8 cellular contexts compared by ENCODE assay signal in the genomic region with DNA sequence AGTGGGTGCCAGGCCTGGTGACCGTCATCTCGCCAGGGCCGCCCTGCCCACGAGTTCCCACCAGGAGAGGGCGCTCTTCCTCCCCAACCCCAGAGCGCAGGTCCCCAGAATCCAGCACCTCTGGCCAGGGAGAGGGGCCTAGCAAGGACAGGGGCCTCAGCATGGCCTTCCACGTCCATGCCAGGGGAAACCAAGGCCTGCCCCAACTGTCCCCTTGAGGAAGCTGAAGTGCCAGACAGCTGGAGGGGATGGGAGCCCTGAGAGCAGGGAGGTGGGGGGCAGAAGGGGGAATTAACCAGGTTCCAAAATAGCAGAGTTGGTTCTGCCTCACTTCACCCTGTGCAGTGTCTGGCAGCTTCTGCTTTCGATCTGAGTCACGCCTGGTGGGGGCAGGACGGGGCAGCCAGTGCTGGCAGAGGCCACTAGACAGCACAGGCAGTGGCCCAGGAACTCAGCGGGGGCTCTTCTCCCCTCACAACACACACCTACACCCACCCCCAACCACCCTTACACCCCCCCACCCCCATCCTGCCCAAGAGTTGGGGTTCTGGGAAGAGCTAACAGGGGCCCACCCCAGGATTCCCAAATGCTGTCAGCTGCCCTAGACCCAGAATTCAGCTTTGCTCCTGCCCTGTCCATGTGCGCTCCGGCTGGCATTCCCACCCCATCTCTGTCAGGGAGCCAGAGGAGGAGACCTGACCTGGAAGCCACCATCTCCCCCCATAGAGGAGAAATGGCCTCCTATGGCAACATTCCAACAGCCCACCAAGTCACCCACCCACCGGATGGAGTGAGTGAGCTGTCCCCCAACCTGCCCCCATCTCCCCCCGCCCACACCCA. TPM values are rescaled to one million over a fixed set of nuclear protein-coding genes. Genes with fewer than 3 reads are reported as not detected.
DNase-seq lines count a peak whose midpoint lies in the region; TF ChIP-seq lines count a peak whose summit lies in the region.

No MANE protein-coding gene starts in this region.

- H2BK12ac ChIP-seq in mesenchymal stem cell (ENCODE audit: low read length in 2 of 2) = peak overlapping the region in 1 of 2 experiments; percentile 43

- H3K27ac ChIP-seq in mesenchymal stem cell (ENCODE audit: low read length, poor library complexity, severe bottlenecking) = peak overlapping the region; percentile 93

- H3K9me3 Mint-ChIP-seq in HFFc6 = no peaks in the 10 kb centered on the region
- H3K9me3 Mint-ChIP-seq in activated CD4-positive, alpha-beta T cell treated with anti-CD3 and anti-CD28 coated beads, Interleukin-2, amount 10 ng/mL, durations not matched to agents 7 days and 5 days = no peaks in the 10 kb centered on the region

- H2BK5ac ChIP-seq in mesenchymal stem cell (ENCODE audit: low read depth, low read length, poor library complexity, severe bottlenecking) = peak overlapping the region; percentile 33

- peaks cover 22% of the 10 kb centered on the region for H3K4me1 Mint-ChIP-seq in HFFc6 (ENCODE audit: low read depth)
- peaks cover 36% of the 10 kb centered on the region for H3K4me1 Mint-ChIP-seq in activated CD4-positive, alpha-beta T cell treated with anti-CD3 and anti-CD28 coated beads, Interleukin-2, amount 10 ng/mL, durations not matched to agents 7 days and 5 days

- peaks cover 2% of the 10 kb centered on the region for H3K27me3 Mint-ChIP-seq in HFFc6 (ENCODE audit: insufficient read depth)
- H3K27me3 Mint-ChIP-seq in activated CD4-positive, alpha-beta T cell treated with anti-CD3 and anti-CD28 coated beads, Interleukin-2, amount 10 ng/mL, durations not matched to agents 7 days and 5 days = peaks cover 2% of the 10 kb centered on the region

- peak overlapping the region; percentile 66 for H4K8ac ChIP-seq in mesenchymal stem cell (ENCODE audit: low read length)

- H3K4me3 ChIP-seq in mesenchymal stem cell (ENCODE audit: insufficient read depth in 1 of 2, low read depth in 1 of 2, low read length in 2 of 2) = peak overlapping the region in 1 of 2 experiments; percentile 29

- H3K9me3 ChIP-seq in mesenchymal stem cell (ENCODE audit: control insufficient read depth, low read length) = no peaks in the 10 kb centered on the region

- peak overlapping the region; percentile 91 for H2AK5ac ChIP-seq in mesenchymal stem cell (ENCODE audit: low read length, severe bottlenecking)

- CTCF ChIA-PET in activated CD4-positive, alpha-beta T cell treated with anti-CD3 and anti-CD28 coated beads, Interleukin-2, amount 10 ng/mL, durations not matched to agents 7 days and 5 days (lab: Charles Lee) = interaction anchor here (0.6 to 3.9 kb wide), 17 partner anchors 8 to 586 kb away, joined by 3 to 17 read pairs (median 3); a partner anchor contains a TSS

- no peak overlapping the region for H4K91ac ChIP-seq in mesenchymal stem cell (ENCODE audit: low read length)

- peaks cover 52% of the 10 kb centered on the region for H3K79me1 ChIP-seq in mesenchymal stem cell (replicated peaks; ENCODE audit: low read length, poor library complexity, severe bottlenecking)

- no peak overlapping the region for H2BK120ac ChIP-seq in mesenchymal stem cell (ENCODE audit: low read depth, low read length)

- peak overlapping the region; percentile 42; the same call in 1 of the 2 replicates for H3K4me3 Mint-ChIP-seq in HFFc6
- no peak overlapping the region for H3K4me3 Mint-ChIP-seq in activated CD4-positive, alpha-beta T cell treated with anti-CD3 and anti-CD28 coated beads, Interleukin-2, amount 10 ng/mL, durations not matched to agents 7 days and 5 days

- H3K23ac ChIP-seq in mesenchymal stem cell (ENCODE audit: low read length in 2 of 2) = no peak overlapping the region

- H2AFZ ChIP-seq in mesenchymal stem cell (ENCODE audit: low read depth, low read length) = no peak overlapping the region

- peaks cover 6% of the 10 kb centered on the region; the same call in 1 of the 2 replicates for H3K36me3 Mint-ChIP-seq in HFFc6 (ENCODE audit: low read depth)
- peaks cover 4% of the 10 kb centered on the region for H3K36me3 Mint-ChIP-seq in activated CD4-positive, alpha-beta T cell treated with anti-CD3 and anti-CD28 coated beads, Interleukin-2, amount 10 ng/mL, durations not matched to agents 7 days and 5 days (ENCODE audit: low read depth)

- peak; percentile 36 for DNase-seq in NCI-H510A treated with DMSO at 0.1 percent for 48 hours (lab: John Stamatoyannopoulos, UW)
- no peak for DNase-seq in NCI-H510A (lab: John Stamatoyannopoulos, UW)
- peak; percentile 70 for DNase-seq in HFFc6
- peak; percentile 96 for DNase-seq in NAMALWA (ENCODE audit: low spot score)
- peak; percentile 67 for DNase-seq in activated CD4-positive, alpha-beta T cell treated with anti-CD3 and anti-CD28 coated beads, Interleukin-2, amount 10 ng/mL, durations not matched to agents 7 days and 5 days
- peak; percentile 85 for DNase-seq in ecto neural progenitor cell (ENCODE audit: low spot score)
- DNase-seq in mesenchymal stem cell = peak; percentile 61
- DNase-seq in stimulated activated CD8-positive, alpha-beta memory T cell treated with anti-CD3 and anti-CD28 coated beads, Interleukin-7, amount 100 ng/mL, for 24 hours (ENCODE audit: low read depth) = peak; percentile 47

- peak overlapping the region in 1 of 2 experiments; percentile 63 for H3K14ac ChIP-seq in mesenchymal stem cell (ENCODE audit: low read length in 2 of 2)

- TF ChIP-seq CTCF in HFFc6 (IDR thresholded peaks at IDR 0.05) = peak; percentile 90

- H3K18ac ChIP-seq in mesenchymal stem cell (ENCODE audit: low read depth in 1 of 2, low read length in 2 of 2) = peak overlapping the region in 1 of 2 experiments; percentile 81

- peak overlapping the region; percentile 87 for H3K27ac Mint-ChIP-seq in HFFc6
- peak overlapping the region; percentile 89 for H3K27ac Mint-ChIP-seq in activated CD4-positive, alpha-beta T cell treated with anti-CD3 and anti-CD28 coated beads, Interleukin-2, amount 10 ng/mL, durations not matched to agents 7 days and 5 days

- peak overlapping the region in 1 of 2 experiments; percentile 53 for H3K4ac ChIP-seq in mesenchymal stem cell (ENCODE audit: low read depth in 1 of 2, low read length in 2 of 2)

- no peak overlapping the region for H2BK15ac ChIP-seq in mesenchymal stem cell (ENCODE audit: low read depth, poor library complexity, severe bottlenecking)

- no peaks in the 10 kb centered on the region for H3K27me3 ChIP-seq in mesenchymal stem cell (ENCODE audit: control insufficient read depth in 1 of 2, insufficient read depth in 1 of 2, low read length in 2 of 2)

- POLR2A ChIA-PET in activated CD4-positive, alpha-beta T cell treated with anti-CD3 and anti-CD28 coated beads, Interleukin-2, amount 10 ng/mL, durations not matched to agents 7 days and 5 days (lab: Charles Lee) = no interaction called here

- H3K4me2 ChIP-seq in mesenchymal stem cell (ENCODE audit: low read length, poor library complexity, severe bottlenecking) = peak overlapping the region; percentile 51

- H3K9ac ChIP-seq in mesenchymal stem cell (ENCODE audit: low read length) = peak overlapping the region; percentile 52

- H3K36me3 ChIP-seq in mesenchymal stem cell (ENCODE audit: control insufficient read depth in 1 of 2, insufficient read depth in 2 of 2, low read depth in 1 of 2, low read length in 2 of 2) = peaks cover 0 to 21% of the 10 kb centered on the region in 2 experiments

- 61% methylated on average over 15 of the region's 15 CpGs for WGBS in mesenchymal stem cell

- H3K4me1 ChIP-seq in mesenchymal stem cell (ENCODE audit: control insufficient read depth, insufficient read depth, low read depth, low read length) = peaks cover 62% of the 10 kb centered on the region

RNA-seq across cellular contexts. Expression of a gene that starts 29.2 kb away (rescaled TPM):
- 10 to 100 TPM in 4 of 6 experiments, 1 to 10 TPM in 2; 8.7 to 14.2 (median 11.0) TPM for total RNA-seq in HFFc6 (2021; fragmentation: NEBNext Ultra II Directional; extraction: Animal tissue kit (Norgen Biotek cat#: 25700))
- total RNA-seq in activated CD4-positive, alpha-beta T cell treated with anti-CD3 and anti-CD28 coated beads, Interleukin-2, amount 10 ng/mL, durations not matched to agents 7 days and 5 days = 10 to 100 TPM in 1 of 2 experiments, 1 to 10 TPM in 1; 9.7 to 12.5 TPM
- polyA plus RNA-seq in mesenchymal stem cell (2013, experiment 1 of 2) = 7.4 TPM
- 7.9 TPM for polyA plus RNA-seq in mesenchymal stem cell (2013, experiment 2 of 2)

RNA-seq across cellular contexts. Expression of a gene that starts 41.0 kb away (rescaled TPM):
- not detected for total RNA-seq in HFFc6 (2021; fragmentation: NEBNext Ultra II Directional; extraction: Animal tissue kit (Norgen Biotek cat#: 25700))
- not detected for total RNA-seq in activated CD4-positive, alpha-beta T cell treated with anti-CD3 and anti-CD28 coated beads, Interleukin-2, amount 10 ng/mL, durations not matched to agents 7 days and 5 days
- not detected for polyA plus RNA-seq in mesenchymal stem cell (2013, experiment 1 of 2)
- polyA plus RNA-seq in mesenchymal stem cell (2013, experiment 2 of 2) = not detected
